ENCODE assay signal across 8 cellular contexts in genomic region chr5:109689740-109690455, GRCh38. TPM values are rescaled to one million over a fixed set of nuclear protein-coding genes. Genes with fewer than 3 reads are reported as not detected.
DNase-seq lines count a peak whose midpoint lies in the region; TF ChIP-seq lines count a peak whose summit lies in the region.

Gene MAN2A1 (plus strand): TSS chr5:109689927. CDS start chr5:109690418, 491 bp downstream.

- H3F3A ChIP-seq in GM23248 (ENCODE audit: insufficient read depth) (peaks cover 26% of the 10 kb centered on the region), SU-DHL-6 (ENCODE audit: insufficient read depth) (no peaks in the 10 kb centered on the region)

- H3K9me3 ChIP-seq in GM23248 (ENCODE audit: low read depth) (no peaks in the 10 kb centered on the region), Karpas-422 (ENCODE audit: low read length) (peaks cover 2% of the 10 kb centered on the region; the same call in 1 of the 2 replicates), SU-DHL-6 (ENCODE audit: insufficient read depth, low read length) (no peaks in the 10 kb centered on the region), adipocyte (ENCODE audit: control insufficient read depth, low read length) (peaks cover 7% of the 10 kb centered on the region), prostate gland (no peaks in the 10 kb centered on the region)

- H4K20me1 ChIP-seq in GM23248 (ENCODE audit: insufficient read depth) (no peaks in the 10 kb centered on the region), Karpas-422 (ENCODE audit: insufficient read depth, low read depth, low read length) (peaks cover 18% of the 10 kb centered on the region; the same call in 1 of the 2 replicates), SU-DHL-6 (ENCODE audit: low read depth, low read length) (peaks cover 9% of the 10 kb centered on the region; the same call in 1 of the 2 replicates)

- H2AFZ ChIP-seq in GM23248 (peak within 1 kb of the TSS; percentile 95), Karpas-422 (ENCODE audit: low read length) (peak within 1 kb of the TSS; percentile 100), SU-DHL-6 (ENCODE audit: low read depth, low read length, severe bottlenecking) (peak within 1 kb of the TSS; percentile 95)

- TF ChIP-seq CTCF in SU-DHL-6 (IDR thresholded peaks at IDR 0.05; ENCODE audit: insufficient read depth, low read length, poor library complexity, severe bottlenecking) (no peak), prostate gland (IDR thresholded peaks at IDR 0.05) (peak in 2 of 4 experiments; percentile 19 to 27)

- H3K4me3 ChIP-seq in GM23248, result peak within 1 kb of the TSS; percentile 91
- peak within 1 kb of the TSS; percentile 79 for H3K4me3 ChIP-seq in Karpas-422 (ENCODE audit: low read length)
- peak within 1 kb of the TSS; percentile 84 for H3K4me3 ChIP-seq in SU-DHL-6 (ENCODE audit: insufficient read depth, low read length, poor library complexity, severe bottlenecking)
- peak within 1 kb of the TSS; percentile 96 for H3K4me3 ChIP-seq in adipocyte (ENCODE audit: low read length)
- H3K4me3 ChIP-seq in prostate gland, result peak within 1 kb of the TSS; percentile 79 to 91
- H3K4me3 ChIP-seq in urinary bladder (ENCODE audit: low read depth, low read length), result peak within 1 kb of the TSS; percentile 82

- H3K27ac ChIP-seq in GM23248, result peak within 1 kb of the TSS; percentile 85
- H3K27ac ChIP-seq in Karpas-422 (ENCODE audit: low read length), result peak within 1 kb of the TSS; percentile 46; the same call in 1 of the 2 replicates
- peak within 1 kb of the TSS; percentile 90 for H3K27ac ChIP-seq in SU-DHL-6 (ENCODE audit: low read depth, low read length)
- H3K27ac ChIP-seq in prostate gland, result peak within 1 kb of the TSS; percentile 97 to 98
- peak within 1 kb of the TSS; percentile 97 for H3K27ac ChIP-seq in urinary bladder (ENCODE audit: low read depth)

- H3K36me3 ChIP-seq in GM23248 (ENCODE audit: low read depth) (no peaks in the 10 kb centered on the region), Karpas-422 (ENCODE audit: insufficient read depth, low read length) (no peaks in the 10 kb centered on the region), SU-DHL-6 (ENCODE audit: low read length) (no peaks in the 10 kb centered on the region), adipocyte (ENCODE audit: control insufficient read depth, insufficient read depth, low read length, severe bottlenecking) (no peaks in the 10 kb centered on the region), prostate gland (no peaks in the 10 kb centered on the region), urinary bladder (ENCODE audit: insufficient read depth) (no peaks in the 10 kb centered on the region)

- H3K27me3 ChIP-seq in GM23248 (replicated peaks; ENCODE audit: insufficient read depth) (no peaks in the 10 kb centered on the region), Karpas-422 (ENCODE audit: low read length) (0 out of 2 replicates have a peak, but pooled peaks cover 3% of the 10 kb centered on the region), SU-DHL-6 (ENCODE audit: low read length) (no peaks in the 10 kb centered on the region), adipocyte (replicated peaks; ENCODE audit: control insufficient read depth, insufficient read depth, low read length) (no peaks in the 10 kb centered on the region), prostate gland (replicated peaks; ENCODE audit: insufficient read depth) (no peaks in the 10 kb centered on the region)

- no peaks in the 10 kb centered on the region for H3K9me2 ChIP-seq in GM23248 (ENCODE audit: insufficient read depth)
- H3K9me2 ChIP-seq in Karpas-422 (replicated peaks; ENCODE audit: insufficient read depth, low read length), result no peaks in the 10 kb centered on the region
- H3K9me2 ChIP-seq in SU-DHL-6 (replicated peaks; ENCODE audit: insufficient read depth, low read length), result no peaks in the 10 kb centered on the region

- peak within 1 kb of the TSS; percentile 97 for H3K4me2 ChIP-seq in GM23248 (ENCODE audit: unreplicated experiment)
- H3K4me2 ChIP-seq in Karpas-422 (ENCODE audit: low read depth, low read length, poor library complexity, severe bottlenecking), result peak within 1 kb of the TSS; percentile 94
- peak within 1 kb of the TSS; percentile 82 for H3K4me2 ChIP-seq in SU-DHL-6 (ENCODE audit: low read depth, low read length, poor library complexity, severe bottlenecking)

- DNase-seq in GDM1 (lab: John Stamatoyannopoulos, UW) (peak; percentile 76), GM23248 (peak; percentile 83), Karpas-422 (peak; percentile 84), adipocyte (ENCODE audit: low read depth) (peak; percentile 85), cardiac septum (ENCODE audit: low spot score) (peak; percentile 91), prostate gland (ENCODE audit: low spot score) (peak; percentile 73)

- H3K9ac ChIP-seq in GM23248, result peak within 1 kb of the TSS; percentile 84
- peak within 1 kb of the TSS; percentile 75 for H3K9ac ChIP-seq in Karpas-422 (ENCODE audit: low read length)
- peak within 1 kb of the TSS; percentile 86 for H3K9ac ChIP-seq in SU-DHL-6 (ENCODE audit: low read length)
- peak within 1 kb of the TSS; percentile 89 for H3K9ac ChIP-seq in adipocyte (ENCODE audit: low read length)

- intact Hi-C loops in cardiac septum (cut with DNase I), result loop anchor here (2.0 kb wide), 2 partner anchors 279 to 941 kb away; no protein-coding TSS in a partner anchor
- intact Hi-C loops in prostate gland (cut with DNase I), result loop anchor here (2.0 to 10.0 kb wide), 4 partner anchors 165 to 941 kb away; no protein-coding TSS in a partner anchor

- in situ Hi-C loops in GM23248 (cut with MboI), result no loop called here

- WGBS in GM23248 (ENCODE audit: low coverage in 1 of 2, low lambda C conversion rate in 2 of 2, missing lambda C conversion rate in 2 of 2), 2 experiments, result 1% methylated on average over 39 to 57 of the region's 78 CpGs
- WGBS in prostate gland, result under 1% methylated on average over 62 of the region's 78 CpGs
- WGBS in urinary bladder, result under 1% methylated on average over 78 of the region's 78 CpGs

- peak; percentile 76 for TF ChIP-seq POLR2A in prostate gland (IDR thresholded peaks at IDR 0.05)

- H3K4me1 ChIP-seq in GM23248 (ENCODE audit: insufficient read depth), result peaks cover 31% of the 10 kb centered on the region
- H3K4me1 ChIP-seq in Karpas-422 (ENCODE audit: low read length), result peaks cover 25% of the 10 kb centered on the region
- peaks cover 33% of the 10 kb centered on the region for H3K4me1 ChIP-seq in adipocyte (ENCODE audit: control insufficient read depth, insufficient read depth, low read length)
- no peaks in the 10 kb centered on the region for H3K4me1 ChIP-seq in prostate gland (replicated peaks)
- peaks cover 3% of the 10 kb centered on the region for H3K4me1 ChIP-seq in urinary bladder (ENCODE audit: insufficient read depth)

- peaks cover 47% of the 10 kb centered on the region for H3K79me2 ChIP-seq in GM23248 (ENCODE audit: insufficient read depth)
- H3K79me2 ChIP-seq in Karpas-422 (ENCODE audit: low read length), result no peaks in the 10 kb centered on the region
- H3K79me2 ChIP-seq in SU-DHL-6 (ENCODE audit: insufficient read depth, low read length), result peaks cover 36% of the 10 kb centered on the region; the same call in 1 of the 2 replicates

RNA-seq across cellular contexts. Expression of gene MAN2A1, which starts in this region (rescaled TPM):
- total RNA-seq in GM23248 (2014; rRNA removed; shearing (Covaris generic)), result 54.6 and 59.3 TPM in 2 replicates
- polyA plus RNA-seq in GM23248 (2016; fragmentation: Nextera tagmentation; extraction: Ambion mirVana) (18.1 and 20.8 TPM in 2 replicates), urinary bladder (22.5 TPM)
- total RNA-seq in Karpas-422 (2014; rRNA removed; shearing (Covaris generic); ENCODE audit: low replicate concordance), result 4.8 and 20.3 TPM in 2 replicates
- total RNA-seq in cardiac septum (9.9 TPM), prostate gland (10 to 100 TPM; 29.6 to 36.2 TPM), urinary bladder (125 TPM)

Comparison
In these comparisons a context has a peak if more than half of its experiments do, and no peak if none do; other contexts are left out.
1. Peak in every context shown above with its lines: DNase-seq, H3K4me3 ChIP-seq and H3K27ac ChIP-seq.
2. H3K27ac ChIP-seq: peak in every context shown above with its lines; median percentile 98 in prostate gland; 97 in urinary bladder; 90 in SU-DHL-6; 85 in GM23248; 46 in Karpas-422.